ENCODE assay signal across 1 cellular context in genomic region chr17:40864661-40865380, GRCh38.
TF ChIP-seq lines count a peak whose summit lies in the region.

No MANE protein-coding gene starts in this region.

TF ChIP-seq in HepG2, 621 proteins besides CTCF, POLR2A, EP300 and RAD21:
- TF ChIP-seq DRAP1 (CRISPR knock-in tag; IDR thresholded peaks at IDR 0.05) (no peak), ZNF850 (CRISPR knock-in tag; conservative IDR thresholded peaks at IDR 0.05) (no peak), ARID5B (CRISPR knock-in tag; IDR thresholded peaks at IDR 0.05) (0 out of 2 replicates have a peak, but pooled peaks have one; percentile 24), ZNF496 (CRISPR knock-in tag; IDR thresholded peaks at IDR 0.05; ENCODE audit: insufficient replicate concordance) (no peak), FOSL2 (CRISPR knock-in tag; IDR thresholded peaks at IDR 0.05) (0 out of 2 replicates have a peak, but pooled peaks have one; percentile 19), ZFP82 (CRISPR knock-in tag; IDR thresholded peaks at IDR 0.05; ENCODE audit: borderline replicate concordance) (no peak), NCOA5 (CRISPR knock-in tag; IDR thresholded peaks at IDR 0.05) (no peak), CEBPG (CRISPR knock-in tag; IDR thresholded peaks at IDR 0.05) (no peak), ZBTB2 (CRISPR knock-in tag; IDR thresholded peaks at IDR 0.05; ENCODE audit: low read depth) (no peak)
